Comparison of ENCODE assay signal across 10 cellular contexts in the genomic region with DNA sequence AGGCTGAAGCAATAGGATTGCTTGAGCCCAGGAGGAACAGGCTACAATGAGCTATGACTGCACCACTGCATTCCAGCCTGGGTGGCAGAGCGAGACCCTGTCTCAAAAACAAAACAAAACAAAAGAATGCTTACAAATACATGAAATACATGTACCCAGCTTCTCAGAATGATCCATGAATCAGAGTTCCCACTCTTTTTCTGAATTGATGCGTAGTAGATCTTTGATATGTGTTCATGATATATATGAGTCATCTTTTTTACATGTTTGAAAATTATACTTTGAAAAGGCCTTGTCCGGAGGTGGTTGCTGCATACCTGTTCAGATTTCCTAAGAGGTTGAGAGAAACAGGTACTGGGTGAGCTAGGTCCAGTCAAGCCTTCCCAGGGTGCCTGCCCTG. TPM values are rescaled to one million over a fixed set of nuclear protein-coding genes. Genes with fewer than 3 reads are reported as not detected.
"Had no signal": no experiment of that assay in that cellular context is flagged by ENCODE, and none has a peak within 500 bp of the region (broad histone marks: within the 10 kb centered on the region; RNA-seq: fewer than 3 reads in every experiment).

No MANE protein-coding gene starts in this region.

RNA-seq across cellular contexts. Expression of gene SPDYE2, which starts 25.3 kb away (rescaled TPM):
- total RNA-seq: NCI-H460, OCI-LY7, PC-3, PC-9, Peyer's patch, Right ventricle myocardium inferior, Right ventricle myocardium superior, RPMI7951, SJSA1, SK-MEL-5 had no signal

RNA-seq across cellular contexts. Expression of gene UPK3BL2, which starts 32.9 kb away (rescaled TPM):
- total RNA-seq: RPMI7951 had no signal
